Comparison of ENCODE assay signal across 1 cellular context in the genomic region with DNA sequence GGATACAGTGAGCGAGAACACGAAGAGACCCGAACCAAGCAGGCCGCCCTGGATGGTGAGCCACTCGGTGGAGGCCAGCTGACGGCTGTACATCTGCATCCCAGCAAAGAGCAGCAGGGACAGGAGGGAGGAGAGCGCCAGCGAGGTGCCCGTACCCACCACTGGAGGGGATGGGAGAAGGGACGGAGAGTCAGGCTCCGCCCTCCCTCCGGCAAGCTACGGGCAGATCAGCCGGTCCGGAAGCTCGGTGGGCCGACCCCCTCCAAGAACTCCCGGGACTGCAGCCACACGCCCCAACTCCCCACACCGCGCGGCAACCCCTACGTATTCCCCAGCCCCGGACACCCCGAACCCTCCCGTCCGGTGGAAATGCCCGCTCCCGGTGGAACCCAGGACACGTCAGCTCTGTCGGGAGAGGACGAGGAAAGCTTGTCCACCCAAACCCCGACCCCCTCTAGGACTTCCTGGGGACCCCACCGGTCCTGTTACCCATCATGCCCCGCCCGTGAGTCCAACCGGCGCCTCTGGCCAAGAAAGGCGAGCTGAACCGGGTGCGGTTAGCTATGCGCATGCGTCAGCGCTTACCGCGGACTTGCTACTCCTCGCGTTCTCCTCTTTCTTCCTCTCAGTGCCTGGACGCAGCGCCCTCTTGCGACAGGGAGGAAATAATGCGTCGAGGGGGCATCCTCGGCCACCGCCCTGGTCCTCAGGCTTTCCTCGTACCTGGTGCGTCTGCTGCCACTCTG.
A peak's percentile ranks its signal among the peaks of the same experiment; 100 is the strongest.
TF ChIP-seq lines count a peak whose summit lies in the region.

A gene (minus strand): TSS at position 573 of the 746 bp plus-strand sequence. CDS start 80 bp downstream, at position 493.

TF ChIP-seq in HepG2, 621 proteins besides CTCF, POLR2A, EP300 and RAD21 (continued from another document and continues in another):
- TF ChIP-seq, protein P1, sequence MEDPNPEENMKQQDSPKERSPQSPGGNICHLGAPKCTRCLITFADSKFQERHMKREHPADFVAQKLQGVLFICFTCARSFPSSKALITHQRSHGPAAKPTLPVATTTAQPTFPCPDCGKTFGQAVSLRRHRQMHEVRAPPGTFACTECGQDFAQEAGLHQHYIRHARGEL (CRISPR knock-in tag; IDR thresholded peaks at IDR 0.05): no peak
- TF ChIP-seq ZNF776 (CRISPR knock-in tag; IDR thresholded peaks at IDR 0.05) (no peak; the same call in 1 of the 2 replicates), ZNF737 (CRISPR knock-in tag; IDR thresholded peaks at IDR 0.05; ENCODE audit: borderline replicate concordance) (no peak), KDM1A (CRISPR knock-in tag; IDR thresholded peaks at IDR 0.05) (no peak), ZNF782 (CRISPR knock-in tag; IDR thresholded peaks at IDR 0.05; ENCODE audit: borderline replicate concordance) (no peak), ZC3H4 (CRISPR knock-in tag; IDR thresholded peaks at IDR 0.05; ENCODE audit: borderline replicate concordance) (no peak), ZNF883 (CRISPR knock-in tag; IDR thresholded peaks at IDR 0.05; ENCODE audit: not compliant biosample characterization) (peak; percentile 30), ZNF367 (CRISPR knock-in tag; IDR thresholded peaks at IDR 0.05; ENCODE audit: borderline replicate concordance) (no peak), TARDBP (CRISPR knock-in tag; IDR thresholded peaks at IDR 0.05) (peak; percentile 73; the same call in 1 of the 2 replicates), GATAD2A (CRISPR knock-in tag; IDR thresholded peaks at IDR 0.05) (peak; percentile 80), RBAK (CRISPR knock-in tag; IDR thresholded peaks at IDR 0.05) (no peak), NFKBIZ (CRISPR knock-in tag; IDR thresholded peaks at IDR 0.05) (0 out of 2 replicates have a peak, but pooled peaks have one; percentile 41), SRSF1 (optimal IDR thresholded peaks at IDR 0.05; ENCODE audit: low read depth, low read length) (peak; percentile 81), SOX13 (IDR thresholded peaks at IDR 0.05) (no peak), SOX13 (CRISPR knock-in tag; conservative IDR thresholded peaks at IDR 0.05 in 1 of 2, IDR thresholded peaks at IDR 0.05 in 1 of 2) (peak in 1 of 2 experiments; percentile 50; a peak in 1 of 4 replicates), ZNF660 (CRISPR knock-in tag; IDR thresholded peaks at IDR 0.05; ENCODE audit: borderline replicate concordance, low read depth) (no peak), NCOA2 (CRISPR knock-in tag; IDR thresholded peaks at IDR 0.05) (peak; percentile 49), TEAD3 (CRISPR knock-in tag; optimal IDR thresholded peaks at IDR 0.05; ENCODE audit: borderline replicate concordance) (peak; percentile 78), ZNF33B (CRISPR knock-in tag; IDR thresholded peaks at IDR 0.05) (no peak), MXD4 (CRISPR knock-in tag; IDR thresholded peaks at IDR 0.05) (peak; percentile 48; the same call in 1 of the 2 replicates), KLF15 (CRISPR knock-in tag; IDR thresholded peaks at IDR 0.05; ENCODE audit: borderline replicate concordance) (0 out of 2 replicates have a peak, but pooled peaks have one; percentile 30), FOXJ3 (CRISPR knock-in tag; IDR thresholded peaks at IDR 0.05; ENCODE audit: borderline replicate concordance) (peak; percentile 42; the same call in 1 of the 2 replicates), HNRNPH1 (optimal IDR thresholded peaks at IDR 0.05; ENCODE audit: low read depth, low read length) (no peak), GATA4 (IDR thresholded peaks at IDR 0.05; ENCODE audit: borderline replicate concordance, low read depth) (peak; percentile 37; the same call in 1 of the 2 replicates), CBX2 (IDR thresholded peaks at IDR 0.05; ENCODE audit: low read depth, low read length) (no peak), CBX2 (CRISPR knock-in tag; IDR thresholded peaks at IDR 0.05; ENCODE audit: low read depth) (no peak), AKAP8 (CRISPR knock-in tag; IDR thresholded peaks at IDR 0.05) (peak; percentile 95), MED8 (CRISPR knock-in tag; IDR thresholded peaks at IDR 0.05; ENCODE audit: insufficient replicate concordance) (no peak), AGO1 (IDR thresholded peaks at IDR 0.05; ENCODE audit: low read depth, low read length, poor library complexity, severe bottlenecking) (peak; percentile 90), SMARCC2 (IDR thresholded peaks at IDR 0.05) (no peak), MTF1 (CRISPR knock-in tag; IDR thresholded peaks at IDR 0.05) (no peak), RBM39 (IDR thresholded peaks at IDR 0.05; ENCODE audit: low read depth, low read length, poor library complexity, severe bottlenecking) (peak; percentile 53), BRCA1 (CRISPR knock-in tag; IDR thresholded peaks at IDR 0.05) (0 out of 2 replicates have a peak, but pooled peaks have one; percentile 47), MTF2 (CRISPR knock-in tag; IDR thresholded peaks at IDR 0.05; ENCODE audit: borderline replicate concordance) (0 out of 2 replicates have a peak, but pooled peaks have one; percentile 23), GPN1 (CRISPR knock-in tag; IDR thresholded peaks at IDR 0.05; ENCODE audit: borderline replicate concordance) (no peak), TRIM24 (CRISPR knock-in tag; IDR thresholded peaks at IDR 0.05) (no peak)
- TF ChIP-seq, protein P2, sequence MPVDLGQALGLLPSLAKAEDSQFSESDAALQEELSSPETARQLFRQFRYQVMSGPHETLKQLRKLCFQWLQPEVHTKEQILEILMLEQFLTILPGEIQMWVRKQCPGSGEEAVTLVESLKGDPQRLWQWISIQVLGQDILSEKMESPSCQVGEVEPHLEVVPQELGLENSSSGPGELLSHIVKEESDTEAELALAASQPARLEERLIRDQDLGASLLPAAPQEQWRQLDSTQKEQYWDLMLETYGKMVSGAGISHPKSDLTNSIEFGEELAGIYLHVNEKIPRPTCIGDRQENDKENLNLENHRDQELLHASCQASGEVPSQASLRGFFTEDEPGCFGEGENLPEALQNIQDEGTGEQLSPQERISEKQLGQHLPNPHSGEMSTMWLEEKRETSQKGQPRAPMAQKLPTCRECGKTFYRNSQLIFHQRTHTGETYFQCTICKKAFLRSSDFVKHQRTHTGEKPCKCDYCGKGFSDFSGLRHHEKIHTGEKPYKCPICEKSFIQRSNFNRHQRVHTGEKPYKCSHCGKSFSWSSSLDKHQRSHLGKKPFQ (CRISPR knock-in tag; IDR thresholded peaks at IDR 0.05; ENCODE audit: insufficient replicate concordance): no peak
- TF ChIP-seq, protein P3, sequence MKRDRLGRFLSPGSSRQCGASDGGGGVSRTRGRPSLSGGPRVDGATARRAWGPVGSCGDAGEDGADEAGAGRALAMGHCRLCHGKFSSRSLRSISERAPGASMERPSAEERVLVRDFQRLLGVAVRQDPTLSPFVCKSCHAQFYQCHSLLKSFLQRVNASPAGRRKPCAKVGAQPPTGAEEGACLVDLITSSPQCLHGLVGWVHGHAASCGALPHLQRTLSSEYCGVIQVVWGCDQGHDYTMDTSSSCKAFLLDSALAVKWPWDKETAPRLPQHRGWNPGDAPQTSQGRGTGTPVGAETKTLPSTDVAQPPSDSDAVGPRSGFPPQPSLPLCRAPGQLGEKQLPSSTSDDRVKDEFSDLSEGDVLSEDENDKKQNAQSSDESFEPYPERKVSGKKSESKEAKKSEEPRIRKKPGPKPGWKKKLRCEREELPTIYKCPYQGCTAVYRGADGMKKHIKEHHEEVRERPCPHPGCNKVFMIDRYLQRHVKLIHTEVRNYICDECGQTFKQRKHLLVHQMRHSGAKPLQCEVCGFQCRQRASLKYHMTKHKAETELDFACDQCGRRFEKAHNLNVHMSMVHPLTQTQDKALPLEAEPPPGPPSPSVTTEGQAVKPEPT (CRISPR knock-in tag; IDR thresholded peaks at IDR 0.05; ENCODE audit: low read depth): no peak
- TF ChIP-seq, protein P4, sequence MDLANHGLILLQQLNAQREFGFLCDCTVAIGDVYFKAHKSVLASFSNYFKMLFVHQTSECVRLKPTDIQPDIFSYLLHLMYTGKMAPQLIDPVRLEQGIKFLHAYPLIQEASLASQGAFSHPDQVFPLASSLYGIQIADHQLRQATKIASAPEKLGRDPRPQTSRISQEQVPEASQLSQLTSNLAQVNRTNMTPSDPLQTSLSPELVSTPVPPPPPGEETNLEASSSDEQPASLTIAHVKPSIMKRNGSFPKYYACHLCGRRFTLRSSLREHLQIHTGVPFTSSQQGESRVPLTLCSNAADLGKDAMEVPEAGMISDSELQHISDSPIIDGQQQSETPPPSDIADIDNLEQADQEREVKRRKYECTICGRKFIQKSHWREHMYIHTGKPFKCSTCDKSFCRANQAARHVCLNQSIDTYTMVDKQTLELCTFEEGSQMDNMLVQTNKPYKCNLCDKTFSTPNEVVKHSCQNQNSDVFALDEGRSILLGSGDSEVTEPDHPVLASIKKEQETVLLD (CRISPR knock-in tag; IDR thresholded peaks at IDR 0.05; ENCODE audit: low read depth): peak; percentile 87
- TF ChIP-seq, protein P5, sequence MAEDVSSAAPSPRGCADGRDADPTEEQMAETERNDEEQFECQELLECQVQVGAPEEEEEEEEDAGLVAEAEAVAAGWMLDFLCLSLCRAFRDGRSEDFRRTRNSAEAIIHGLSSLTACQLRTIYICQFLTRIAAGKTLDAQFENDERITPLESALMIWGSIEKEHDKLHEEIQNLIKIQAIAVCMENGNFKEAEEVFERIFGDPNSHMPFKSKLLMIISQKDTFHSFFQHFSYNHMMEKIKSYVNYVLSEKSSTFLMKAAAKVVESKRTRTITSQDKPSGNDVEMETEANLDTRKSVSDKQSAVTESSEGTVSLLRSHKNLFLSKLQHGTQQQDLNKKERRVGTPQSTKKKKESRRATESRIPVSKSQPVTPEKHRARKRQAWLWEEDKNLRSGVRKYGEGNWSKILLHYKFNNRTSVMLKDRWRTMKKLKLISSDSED (CRISPR knock-in tag; IDR thresholded peaks at IDR 0.05): no peak
- TF ChIP-seq, protein P6, sequence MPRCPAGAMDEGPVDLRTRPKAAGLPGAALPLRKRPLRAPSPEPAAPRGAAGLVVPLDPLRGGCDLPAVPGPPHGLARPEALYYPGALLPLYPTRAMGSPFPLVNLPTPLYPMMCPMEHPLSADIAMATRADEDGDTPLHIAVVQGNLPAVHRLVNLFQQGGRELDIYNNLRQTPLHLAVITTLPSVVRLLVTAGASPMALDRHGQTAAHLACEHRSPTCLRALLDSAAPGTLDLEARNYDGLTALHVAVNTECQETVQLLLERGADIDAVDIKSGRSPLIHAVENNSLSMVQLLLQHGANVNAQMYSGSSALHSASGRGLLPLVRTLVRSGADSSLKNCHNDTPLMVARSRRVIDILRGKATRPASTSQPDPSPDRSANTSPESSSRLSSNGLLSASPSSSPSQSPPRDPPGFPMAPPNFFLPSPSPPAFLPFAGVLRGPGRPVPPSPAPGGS (CRISPR knock-in tag; IDR thresholded peaks at IDR 0.05): peak; percentile 79
- TF ChIP-seq, protein P7, sequence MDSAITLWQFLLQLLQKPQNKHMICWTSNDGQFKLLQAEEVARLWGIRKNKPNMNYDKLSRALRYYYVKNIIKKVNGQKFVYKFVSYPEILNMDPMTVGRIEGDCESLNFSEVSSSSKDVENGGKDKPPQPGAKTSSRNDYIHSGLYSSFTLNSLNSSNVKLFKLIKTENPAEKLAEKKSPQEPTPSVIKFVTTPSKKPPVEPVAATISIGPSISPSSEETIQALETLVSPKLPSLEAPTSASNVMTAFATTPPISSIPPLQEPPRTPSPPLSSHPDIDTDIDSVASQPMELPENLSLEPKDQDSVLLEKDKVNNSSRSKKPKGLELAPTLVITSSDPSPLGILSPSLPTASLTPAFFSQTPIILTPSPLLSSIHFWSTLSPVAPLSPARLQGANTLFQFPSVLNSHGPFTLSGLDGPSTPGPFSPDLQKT (CRISPR knock-in tag; IDR thresholded peaks at IDR 0.05; ENCODE audit: borderline replicate concordance): no peak
- TF ChIP-seq, protein P8, sequence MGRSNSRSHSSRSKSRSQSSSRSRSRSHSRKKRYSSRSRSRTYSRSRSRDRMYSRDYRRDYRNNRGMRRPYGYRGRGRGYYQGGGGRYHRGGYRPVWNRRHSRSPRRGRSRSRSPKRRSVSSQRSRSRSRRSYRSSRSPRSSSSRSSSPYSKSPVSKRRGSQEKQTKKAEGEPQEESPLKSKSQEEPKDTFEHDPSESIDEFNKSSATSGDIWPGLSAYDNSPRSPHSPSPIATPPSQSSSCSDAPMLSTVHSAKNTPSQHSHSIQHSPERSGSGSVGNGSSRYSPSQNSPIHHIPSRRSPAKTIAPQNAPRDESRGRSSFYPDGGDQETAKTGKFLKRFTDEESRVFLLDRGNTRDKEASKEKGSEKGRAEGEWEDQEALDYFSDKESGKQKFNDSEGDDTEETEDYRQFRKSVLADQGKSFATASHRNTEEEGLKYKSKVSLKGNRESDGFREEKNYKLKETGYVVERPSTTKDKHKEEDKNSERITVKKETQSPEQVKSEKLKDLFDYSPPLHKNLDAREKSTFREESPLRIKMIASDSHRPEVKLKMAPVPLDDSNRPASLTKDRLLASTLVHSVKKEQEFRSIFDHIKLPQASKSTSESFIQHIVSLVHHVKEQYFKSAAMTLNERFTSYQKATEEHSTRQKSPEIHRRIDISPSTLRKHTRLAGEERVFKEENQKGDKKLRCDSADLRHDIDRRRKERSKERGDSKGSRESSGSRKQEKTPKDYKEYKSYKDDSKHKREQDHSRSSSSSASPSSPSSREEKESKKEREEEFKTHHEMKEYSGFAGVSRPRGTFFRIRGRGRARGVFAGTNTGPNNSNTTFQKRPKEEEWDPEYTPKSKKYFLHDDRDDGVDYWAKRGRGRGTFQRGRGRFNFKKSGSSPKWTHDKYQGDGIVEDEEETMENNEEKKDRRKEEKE (IDR thresholded peaks at IDR 0.05): no peak
- TF ChIP-seq, protein P9, sequence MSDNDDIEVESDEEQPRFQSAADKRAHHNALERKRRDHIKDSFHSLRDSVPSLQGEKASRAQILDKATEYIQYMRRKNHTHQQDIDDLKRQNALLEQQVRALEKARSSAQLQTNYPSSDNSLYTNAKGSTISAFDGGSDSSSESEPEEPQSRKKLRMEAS (IDR thresholded peaks at IDR 0.05): peak; percentile 69
- TF ChIP-seq, protein P10, sequence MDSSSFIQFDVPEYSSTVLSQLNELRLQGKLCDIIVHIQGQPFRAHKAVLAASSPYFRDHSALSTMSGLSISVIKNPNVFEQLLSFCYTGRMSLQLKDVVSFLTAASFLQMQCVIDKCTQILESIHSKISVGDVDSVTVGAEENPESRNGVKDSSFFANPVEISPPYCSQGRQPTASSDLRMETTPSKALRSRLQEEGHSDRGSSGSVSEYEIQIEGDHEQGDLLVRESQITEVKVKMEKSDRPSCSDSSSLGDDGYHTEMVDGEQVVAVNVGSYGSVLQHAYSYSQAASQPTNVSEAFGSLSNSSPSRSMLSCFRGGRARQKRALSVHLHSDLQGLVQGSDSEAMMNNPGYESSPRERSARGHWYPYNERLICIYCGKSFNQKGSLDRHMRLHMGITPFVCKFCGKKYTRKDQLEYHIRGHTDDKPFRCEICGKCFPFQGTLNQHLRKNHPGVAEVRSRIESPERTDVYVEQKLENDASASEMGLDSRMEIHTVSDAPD (CRISPR knock-in tag; IDR thresholded peaks at IDR 0.05): no peak
